Comparison of ENCODE assay signal across 21 cellular contexts in genomic region chr4:115969756-115970155, GRCh38.
DNase-seq lines count a peak whose midpoint lies in the region; ATAC-seq and TF ChIP-seq lines count a peak whose summit lies in the region.
"Had no signal": no experiment of that assay in that cellular context is flagged by ENCODE, and none has a peak within 500 bp of the region (broad histone marks: within the 10 kb centered on the region; RNA-seq: fewer than 3 reads in every experiment).

No MANE protein-coding gene starts in this region.

- no peak overlapping the region for H3K27ac Mint-ChIP-seq in GM23338
- H3K27ac Mint-ChIP-seq in CD8-positive, alpha-beta memory T cell = no peak overlapping the region
- H3K27ac Mint-ChIP-seq: B cell, CD14-positive monocyte had no signal

- TF ChIP-seq CTCF in GM23338 (conservative IDR thresholded peaks at IDR 0.05; ENCODE audit: low read depth in 2 of 2) (no peak), WERI-Rb-1 (IDR thresholded peaks at IDR 0.05; ENCODE audit: low read depth, low read length) (no peak), foreskin keratinocyte (conservative IDR thresholded peaks at IDR 0.05) (no peak), lower lobe of right lung (IDR thresholded peaks at IDR 0.05) (no peak)

- intact Hi-C loops in lower lobe of right lung (cut with DNase I) = no loop called here

- H3K27ac ChIP-seq in GM23338 (ENCODE audit: low read depth) (no peak overlapping the region), WERI-Rb-1 (no peak overlapping the region), foreskin keratinocyte (no peak overlapping the region), trophoblast cell (ENCODE audit: low read depth, low read length) (no peak overlapping the region), lower lobe of right lung (no peak overlapping the region)
- H3K27ac ChIP-seq in CD8-positive, alpha-beta memory T cell (ENCODE audit: low read depth, low read length) = no peak overlapping the region
- H3K27ac ChIP-seq: A549, GM23248, RWPE1 had no signal

- ATAC-seq in GM23338 (no peak), foreskin keratinocyte (peak; percentile 52), lower lobe of right lung (no peak)
- ATAC-seq: A549, GM12878, HCT116, SK-N-SH treated with all-trans-retinoic acid at 6 μM for 48 hours had no signal

- H3K27me3 ChIP-seq in GM23338 (ENCODE audit: insufficient read depth) (no peaks in the 10 kb centered on the region), WERI-Rb-1 (ENCODE audit: insufficient read depth, low read depth, severe bottlenecking) (no peaks in the 10 kb centered on the region), foreskin keratinocyte (no peaks in the 10 kb centered on the region), trophoblast cell (ENCODE audit: insufficient read depth, low read length) (no peaks in the 10 kb centered on the region), lower lobe of right lung (ENCODE audit: low read depth) (no peaks in the 10 kb centered on the region)
- no peaks in the 10 kb centered on the region for H3K27me3 ChIP-seq in CD8-positive, alpha-beta memory T cell (ENCODE audit: insufficient read depth, low read length, poor library complexity, severe bottlenecking)

- no peak overlapping the region for H4K12ac ChIP-seq in trophoblast cell (ENCODE audit: low read depth, low read length)

- POLR2A ChIA-PET in CD8-positive, alpha-beta memory T cell (lab: Charles Lee) = no interaction called here

- peaks cover 24% of the 10 kb centered on the region for H3K36me3 Mint-ChIP-seq in GM23338 (ENCODE audit: low read depth)
- no peaks in the 10 kb centered on the region for H3K36me3 Mint-ChIP-seq in CD8-positive, alpha-beta memory T cell
- H3K36me3 Mint-ChIP-seq: CD14-positive monocyte had no signal

- no peak overlapping the region for H2AFZ ChIP-seq in GM23338
- H2AFZ ChIP-seq in trophoblast cell (ENCODE audit: insufficient read depth, low read length, poor library complexity) = no peak overlapping the region
- H2AFZ ChIP-seq: GM23248 had no signal

- H3K9ac ChIP-seq in trophoblast cell (ENCODE audit: low read length) = no peak overlapping the region
- H3K9ac ChIP-seq: GM23248 had no signal

- H3K9me2 ChIP-seq in GM23338 (ENCODE audit: insufficient read depth) = no peaks in the 10 kb centered on the region

- DNase-seq in GM23338 (ENCODE audit: low spot score) (peak; percentile 18), WERI-Rb-1 (peak; percentile 35), foreskin keratinocyte (peak; percentile 13 to 34), trophoblast cell (no peak), NCI-H2171 (lab: John Stamatoyannopoulos, UW) (no peak), lower lobe of right lung (no peak)
- no peak for DNase-seq in CD8-positive, alpha-beta memory T cell
- DNase-seq: EL, GM23248, MM.1S, NCI-H1048, NCI-H1417 treated with DMSO at 0.1 percent for 48 hours, NCI-H187, NCI-H748 treated with DMSO at 0.1 percent for 48 hours had no signal

- H3F3A ChIP-seq in GM23338 (replicated peaks; ENCODE audit: low read depth) = no peaks in the 10 kb centered on the region

- no peak overlapping the region for H3K4ac ChIP-seq in trophoblast cell (ENCODE audit: low read depth, low read length)

- H2AK5ac ChIP-seq in trophoblast cell (ENCODE audit: low read length) = no peak overlapping the region

- peak overlapping the region; percentile 47 for H4K8ac ChIP-seq in trophoblast cell (ENCODE audit: low read depth, low read length)

- H3K27me3 Mint-ChIP-seq in GM23338 (ENCODE audit: insufficient read depth, low read depth, poor library complexity) = peaks cover 2% of the 10 kb centered on the region
- H3K27me3 Mint-ChIP-seq in CD8-positive, alpha-beta memory T cell = no peaks in the 10 kb centered on the region
- H3K27me3 Mint-ChIP-seq: B cell had no signal

- H3K23ac ChIP-seq in trophoblast cell (ENCODE audit: low read length) = no peak overlapping the region

- peaks cover 21% of the 10 kb centered on the region for H3K4me1 Mint-ChIP-seq in GM23338
- no peaks in the 10 kb centered on the region for H3K4me1 Mint-ChIP-seq in CD8-positive, alpha-beta memory T cell
- H3K4me1 Mint-ChIP-seq: B cell, CD14-positive monocyte had no signal

- H3K79me2 ChIP-seq in GM23338 (replicated peaks; ENCODE audit: insufficient read depth) (no peaks in the 10 kb centered on the region), trophoblast cell (ENCODE audit: control insufficient read depth, insufficient read depth, low read length, poor library complexity) (no peaks in the 10 kb centered on the region)

- no peak overlapping the region for H3K14ac ChIP-seq in trophoblast cell (ENCODE audit: low read length)

- no peak overlapping the region for H2BK5ac ChIP-seq in trophoblast cell (ENCODE audit: low read depth, low read length, poor library complexity)

- no CpG with 5 or more reads among the region's 1 CpG for WGBS in trophoblast cell (ENCODE audit: extremely low coverage, insufficient coverage, insufficient read length)

- H3K4me3 Mint-ChIP-seq in GM23338 = no peak overlapping the region
- H3K4me3 Mint-ChIP-seq in CD8-positive, alpha-beta memory T cell = no peak overlapping the region
- H3K4me3 Mint-ChIP-seq: B cell, CD14-positive monocyte had no signal

- H3K4me3 ChIP-seq in GM23338 (no peak overlapping the region), WERI-Rb-1 (ENCODE audit: low read depth, low read length) (no peak overlapping the region), trophoblast cell (ENCODE audit: low read depth, low read length) (no peak overlapping the region), lower lobe of right lung (no peak overlapping the region)
- H3K4me3 ChIP-seq in CD8-positive, alpha-beta memory T cell (ENCODE audit: low read length) = no peak overlapping the region
- H3K4me3 ChIP-seq: A549, GM12878, GM23248 had no signal

- H3K4me2 ChIP-seq in GM23338 = no peak overlapping the region
- H3K4me2 ChIP-seq in trophoblast cell (ENCODE audit: low read length) = no peak overlapping the region
- H3K4me2 ChIP-seq: A549 had no signal

- CTCF ChIA-PET in CD8-positive, alpha-beta memory T cell (lab: Charles Lee) = no interaction called here

- H3K36me3 ChIP-seq in GM23338 (ENCODE audit: insufficient read depth) = no peaks in the 10 kb centered on the region
- H3K36me3 ChIP-seq in WERI-Rb-1 = no peaks in the 10 kb centered on the region
- no peaks in the 10 kb centered on the region for H3K36me3 ChIP-seq in trophoblast cell (ENCODE audit: control insufficient read depth in 1 of 2, insufficient read depth in 2 of 2, low read length in 2 of 2)
- no peaks in the 10 kb centered on the region for H3K36me3 ChIP-seq in CD8-positive, alpha-beta memory T cell (ENCODE audit: insufficient read depth, low read length)
- no peaks in the 10 kb centered on the region for H3K36me3 ChIP-seq in lower lobe of right lung

- H4K20me1 ChIP-seq in GM23338 (replicated peaks; ENCODE audit: insufficient read depth) = no peaks in the 10 kb centered on the region

- H3K9me3 ChIP-seq in WERI-Rb-1 (ENCODE audit: severe bottlenecking) (no peaks in the 10 kb centered on the region), trophoblast cell (ENCODE audit: insufficient read depth, low read depth, low read length) (no peaks in the 10 kb centered on the region), lower lobe of right lung (no peaks in the 10 kb centered on the region)
- no peaks in the 10 kb centered on the region for H3K9me3 ChIP-seq in CD8-positive, alpha-beta memory T cell (ENCODE audit: low read length)
- H3K9me3 ChIP-seq: A549 had no signal

- no peak overlapping the region for H2BK12ac ChIP-seq in trophoblast cell (ENCODE audit: low read length)

- peaks cover 11% of the 10 kb centered on the region; the same call in 1 of the 2 replicates for H3K4me1 ChIP-seq in GM23338 (ENCODE audit: insufficient read depth)
- no peaks in the 10 kb centered on the region for H3K4me1 ChIP-seq in foreskin keratinocyte
- H3K4me1 ChIP-seq in trophoblast cell (ENCODE audit: control insufficient read depth in 1 of 2, insufficient read depth in 2 of 2, low read length in 2 of 2) = no peaks in the 10 kb centered on the region
- no peaks in the 10 kb centered on the region for H3K4me1 ChIP-seq in CD8-positive, alpha-beta memory T cell (ENCODE audit: insufficient read depth, low read length)
- no peaks in the 10 kb centered on the region for H3K4me1 ChIP-seq in lower lobe of right lung
- H3K4me1 ChIP-seq: A549 had no signal

- no peaks in the 10 kb centered on the region for H3K79me1 ChIP-seq in trophoblast cell (ENCODE audit: low read length)

- H2BK120ac ChIP-seq in trophoblast cell (ENCODE audit: insufficient read depth, low read length, poor library complexity) = peak overlapping the region; percentile 43

- peaks cover 13% of the 10 kb centered on the region; the same call in 2 of the 3 replicates for H3K9me3 Mint-ChIP-seq in GM23338
- peaks cover 0 to 2% (median 0%) of the 10 kb centered on the region in 5 donors for H3K9me3 Mint-ChIP-seq in CD8-positive, alpha-beta memory T cell

- no peak overlapping the region for H3K18ac ChIP-seq in trophoblast cell (ENCODE audit: low read length)

- H4K91ac ChIP-seq in trophoblast cell (ENCODE audit: low read depth, low read length) = no peak overlapping the region

TF ChIP-seq in GM23338, 12 proteins besides CTCF, POLR2A, EP300 and RAD21 (continues in another document):
- TF ChIP-seq ETS1 (IDR thresholded peaks at IDR 0.05) (no peak), POLR2AphosphoS5 (IDR thresholded peaks at IDR 0.05; ENCODE audit: low read depth) (no peak), JUNB (IDR thresholded peaks at IDR 0.05; ENCODE audit: unreplicated experiment) (no peak)

Comparison
In these comparisons a context has a peak if more than half of its experiments do, and no peak if none do; other contexts are left out.
1. DNase-seq: peak in GM23338 (single experiment), WERI-Rb-1 (single experiment) and foreskin keratinocyte (2 of 2); none in trophoblast cell (0 of 2), NCI-H2171 (single experiment), CD8-positive, alpha-beta memory T cell (0 of 5) and lower lobe of right lung (single experiment).